Comparison of ENCODE assay signal across 14 cellular contexts in the genomic region with DNA sequence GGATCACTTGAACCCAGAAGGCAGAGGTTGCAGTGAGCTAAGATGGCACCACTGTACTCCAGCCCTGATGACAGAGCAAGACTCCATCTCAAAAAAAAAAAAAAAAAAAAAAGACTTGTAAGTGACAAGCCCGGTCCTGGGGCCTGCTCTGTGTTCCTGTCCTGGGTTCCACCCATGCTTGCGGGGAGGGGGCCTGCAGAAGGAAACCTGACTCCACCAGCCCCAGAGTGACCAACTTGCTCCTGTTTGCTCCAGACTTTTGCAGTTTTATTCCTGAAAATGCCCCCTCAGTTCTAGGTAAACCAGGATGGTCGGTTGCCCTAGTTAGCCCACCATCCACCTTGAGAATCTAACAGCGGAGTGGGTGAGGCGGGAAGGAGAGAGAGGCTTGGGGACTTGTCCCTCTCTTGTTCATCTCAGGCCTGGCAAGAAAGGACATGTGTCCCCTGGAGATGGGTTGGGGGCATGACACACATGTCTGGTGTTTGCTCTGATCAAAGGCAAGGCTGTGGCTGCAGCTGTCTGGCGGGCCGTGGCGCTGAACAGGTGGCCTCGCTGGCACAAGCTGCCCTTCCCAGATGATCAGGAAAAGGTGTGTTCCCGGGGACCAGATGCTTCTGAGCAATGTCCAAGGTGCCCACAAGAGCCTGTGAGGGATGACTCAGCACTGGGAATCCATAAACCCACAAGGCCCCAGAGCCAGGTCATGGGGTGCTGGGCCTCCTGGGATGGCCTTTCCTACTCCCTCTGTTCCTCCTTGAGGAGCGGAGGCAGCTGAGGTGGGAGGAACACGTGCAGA. TPM values are rescaled to one million over a fixed set of nuclear protein-coding genes. Genes with fewer than 3 reads are reported as not detected.
DNase-seq lines count a peak whose midpoint lies in the region; ATAC-seq, FAIRE-seq and TF ChIP-seq lines count a peak whose summit lies in the region.
"Had no signal": no experiment of that assay in that cellular context is flagged by ENCODE, and none has a peak within 500 bp of the region (broad histone marks: within the 10 kb centered on the region; RNA-seq: fewer than 3 reads in every experiment).

No MANE protein-coding gene starts in this region.

- BruUV-seq in Panc1 (replicated peaks; lab: Mats Ljungman, UMichigan): no TSS peak

- POLR2A ChIA-PET in Panc1 (lab: Charles Lee): no interaction called here

- intact Hi-C loops in Panc1 (cut with micrococcal nuclease; ENCODE audit: unreplicated experiment): no loop called here

- in situ Hi-C loops in Panc1 (cut with HindIII; ENCODE audit: low pct_unique_long_range_greater_than_20kb, low sequenced_read_pairs): no loop called here

- H3K36me3 ChIP-seq in Panc1 (ENCODE audit: control insufficient read depth, insufficient read depth, low read length) (no peaks in the 10 kb centered on the region), fibroblast of lung (ENCODE audit: control insufficient read depth, insufficient read depth, low read length) (no peaks in the 10 kb centered on the region)
- H3K36me3 ChIP-seq: suprapubic skin had no signal

- no peak overlapping the region for H3K4me3 ChIP-seq in Panc1 (ENCODE audit: low read depth in 2 of 2, low read length in 2 of 2)
- no peak overlapping the region for H3K4me3 ChIP-seq in fibroblast of lung (replicated peaks in 1 of 4; ENCODE audit: control extremely low read depth in 1 of 4, insufficient read depth in 1 of 4, low read depth in 3 of 4, low read length in 4 of 4)
- H3K4me3 ChIP-seq: suprapubic skin had no signal

- no peak overlapping the region for H3K9ac ChIP-seq in fibroblast of lung (ENCODE audit: insufficient read depth, low read length)

- H3K4me2 ChIP-seq in fibroblast of lung (ENCODE audit: extremely low read depth, insufficient read depth, low read length): no peak overlapping the region

- DNase-seq in NCI-H748 (lab: John Stamatoyannopoulos, UW; ENCODE audit: unreplicated experiment) (peak; percentile 48), NCI-H748 treated with DMSO at 0.1 percent for 48 hours (lab: John Stamatoyannopoulos, UW) (no peak), Panc1 (ENCODE audit: low read depth, low spot score) (no peak), fibroblast of lung (ENCODE audit: low read depth in 2 of 2) (peak; percentile 30 to 47), urothelium cell line (ENCODE audit: low spot score) (peak; percentile 75)
- no peak for DNase-seq in activated CD8-positive, alpha-beta memory T cell treated with anti-CD3 and anti-CD28 coated beads, Interleukin-2, amount 50 U/mL, for 4 hours
- DNase-seq: amygdala; stimulated activated CD4-positive, alpha-beta T cell treated with anti-CD3 and anti-CD28 coated beads, Interleukin-4, amount 100 ng/mL, for 24 hours had no signal

- TF ChIP-seq CTCF in Panc1 (IDR thresholded peaks at IDR 0.05) (no peak), fibroblast of lung (conservative IDR thresholded peaks at IDR 0.05 in 1 of 2, IDR thresholded peaks at IDR 0.05 in 1 of 2; ENCODE audit: low read depth in 1 of 2, low read length in 2 of 2) (no peak)

- ATAC-seq in Panc1: no peak
- ATAC-seq in GM18520 (IDR thresholded peaks at IDR 0.05; ENCODE audit: unreplicated experiment): no peak
- no peak for ATAC-seq in GM21528 (IDR thresholded peaks at IDR 0.05; ENCODE audit: low FRiP score, unreplicated experiment)

- H3K79me2 ChIP-seq in fibroblast of lung (ENCODE audit: control insufficient read depth, insufficient read depth, low read length): no peaks in the 10 kb centered on the region

- H3K9me3 ChIP-seq in Panc1 (ENCODE audit: control insufficient read depth, insufficient read depth, low read depth, low read length): no peaks in the 10 kb centered on the region
- H3K9me3 ChIP-seq in fibroblast of lung (ENCODE audit: control insufficient read depth, insufficient read depth, low read depth, low read length): no peaks in the 10 kb centered on the region
- H3K9me3 ChIP-seq: suprapubic skin had no signal

- no peak for FAIRE-seq in urothelium cell line (lab: Jason Lieb, UNC)
- FAIRE-seq: GM19239, keratinocyte had no signal

- no peak overlapping the region for H2AFZ ChIP-seq in fibroblast of lung (ENCODE audit: low read length)

- H3K4me1 ChIP-seq in Panc1 (ENCODE audit: control insufficient read depth, insufficient read depth, low read length) (peaks cover 23% of the 10 kb centered on the region), fibroblast of lung (ENCODE audit: control insufficient read depth, extremely low read depth, insufficient read depth, low read length) (peaks cover under 1% of the 10 kb centered on the region)

- H3K27me3 ChIP-seq in Panc1 (ENCODE audit: control insufficient read depth, insufficient read depth, low read length) (no peaks in the 10 kb centered on the region), fibroblast of lung (ENCODE audit: control insufficient read depth, insufficient read depth, low read length) (no peaks in the 10 kb centered on the region)
- H3K27me3 ChIP-seq: suprapubic skin had no signal

- CTCF ChIA-PET in Panc1 (lab: Charles Lee): no interaction called here

- no peaks in the 10 kb centered on the region for H4K20me1 ChIP-seq in fibroblast of lung (ENCODE audit: control insufficient read depth, extremely low read depth, insufficient read depth, low read length)

- H3K27ac ChIP-seq in Panc1 (ENCODE audit: low read length): peak overlapping the region; percentile 48
- H3K27ac ChIP-seq in fibroblast of lung (ENCODE audit: insufficient read depth, low read length): no peak overlapping the region
- H3K27ac ChIP-seq: HL-60, suprapubic skin had no signal

RNA-seq across cellular contexts. Expression of gene LRP5, which starts 9.9 kb away (rescaled TPM):
- total RNA-seq in Panc1 (2021; ENCODE audit: unreplicated experiment) (171 TPM), fibroblast of lung (20.8 and 22.0 TPM in 2 replicates)
- polyA plus RNA-seq in Panc1 (2012; ENCODE audit: insufficient read length): 357 TPM
- 3.5 and 3.8 TPM in 2 replicates for polyA plus RNA-seq in fibroblast of lung
- polyA plus RNA-seq in fibroblast of lung (2012): 11.3 and 14.3 TPM in 2 replicates
- 16.4 and 23.0 TPM in 2 replicates for polyA minus RNA-seq in fibroblast of lung (ENCODE audit: low replicate concordance)

RNA-seq across cellular contexts. Expression of gene C11orf24, which starts 30.7 kb away (rescaled TPM):
- total RNA-seq in Panc1 (2021; ENCODE audit: unreplicated experiment) (53.1 TPM), fibroblast of lung (14.1 and 25.4 TPM in 2 replicates)
- 48.1 TPM for polyA plus RNA-seq in Panc1 (2012; ENCODE audit: insufficient read length)
- 45.6 TPM in 2 replicates for polyA plus RNA-seq in fibroblast of lung
- polyA plus RNA-seq in fibroblast of lung (2012): 74.7 and 76.0 TPM in 2 replicates
- 210 and 228 TPM in 2 replicates for polyA minus RNA-seq in fibroblast of lung (ENCODE audit: low replicate concordance)

Comparison
In these comparisons a context has a peak if more than half of its experiments do, and no peak if none do; other contexts are left out.
1. DNase-seq: peak in NCI-H748 (single experiment), fibroblast of lung (2 of 2) and urothelium cell line (single experiment); none in NCI-H748 treated with DMSO at 0.1 percent for 48 hours (single experiment), Panc1 (single experiment) and activated CD8-positive, alpha-beta memory T cell treated with anti-CD3 and anti-CD28 coated beads, Interleukin-2, amount 50 U/mL, for 4 hours (single experiment).